ENCODE assay signal across 10 cellular contexts in the genomic region with DNA sequence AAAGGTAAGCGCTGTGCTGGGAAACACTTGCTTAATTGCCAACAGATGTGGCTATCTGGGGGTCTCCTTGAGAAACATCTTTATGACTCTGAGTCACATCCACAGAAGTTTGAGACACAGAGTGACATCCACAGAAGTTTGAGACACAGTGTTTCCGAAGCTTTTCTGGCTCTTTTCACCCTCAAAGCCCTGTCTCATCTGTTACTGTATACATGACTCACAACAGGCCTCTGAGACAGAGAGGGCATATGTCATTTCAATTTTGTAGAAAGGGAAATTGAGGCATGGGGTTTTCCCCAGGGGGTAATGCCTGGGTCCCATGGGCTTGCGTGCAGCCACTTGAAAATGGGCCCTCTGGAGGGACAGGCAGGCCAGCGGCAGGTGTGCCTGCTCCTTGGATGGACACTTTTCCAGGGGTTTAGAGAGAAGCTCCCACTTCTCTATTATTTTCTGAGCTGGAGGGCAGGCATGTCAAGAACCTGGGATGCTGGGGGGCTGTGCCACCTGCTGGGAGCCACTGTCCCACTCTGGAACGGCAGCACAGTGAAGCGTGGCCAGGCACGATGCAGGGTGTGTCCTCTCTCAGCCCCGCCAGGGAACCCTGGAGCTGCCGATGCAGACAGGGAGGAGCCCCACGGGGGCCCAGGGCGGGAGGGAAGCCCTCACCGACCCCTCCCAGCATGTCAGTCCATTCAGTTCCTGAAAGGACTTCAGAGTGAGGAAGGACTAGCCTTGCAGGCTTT.
DNase-seq lines count a peak whose midpoint lies in the region; ATAC-seq and TF ChIP-seq lines count a peak whose summit lies in the region.
"Had no signal": no experiment of that assay in that cellular context is flagged by ENCODE, and none has a peak within 500 bp of the region (broad histone marks: within the 10 kb centered on the region; RNA-seq: fewer than 3 reads in every experiment).

No MANE protein-coding gene starts in this region.

- DNase-seq in activated CD8-positive, alpha-beta memory T cell treated with anti-CD3 and anti-CD28 coated beads for 24 hours = peak; percentile 49
- no peak for DNase-seq in activated CD8-positive, alpha-beta memory T cell treated with anti-CD3 and anti-CD28 coated beads, Interleukin-2, amount 50 U/mL, for 48 hours
- no peak for DNase-seq in HFFc6
- peak; percentile 50 for DNase-seq in osteoblast (ENCODE audit: insufficient read length, low spot score, missing footprints)
- no peak for DNase-seq in DMS153 (lab: John Stamatoyannopoulos, UW)
- DNase-seq in substantia nigra (lab: John Stamatoyannopoulos, UW) = no peak

- no peaks in the 10 kb centered on the region for H3K9me3 ChIP-seq in osteoblast (ENCODE audit: low read depth, low read length)

- no peak overlapping the region for H2AFZ ChIP-seq in osteoblast (ENCODE audit: low read length)

- H3K9me3 Mint-ChIP-seq in HFFc6 = peaks cover 5% of the 10 kb centered on the region
- peaks cover 4% of the 10 kb centered on the region for H3K9me3 Mint-ChIP-seq in activated T-helper 17 cell treated with anti-CD3 and anti-CD28 coated beads, Interleukin-2, amount 50 U/mL, for 72 hours

- H3K36me3 Mint-ChIP-seq in HFFc6 (ENCODE audit: low read depth) = peaks cover 9% of the 10 kb centered on the region
- no peaks in the 10 kb centered on the region for H3K36me3 Mint-ChIP-seq in activated T-helper 17 cell treated with anti-CD3 and anti-CD28 coated beads, Interleukin-2, amount 50 U/mL, for 72 hours (ENCODE audit: low read depth)

- no peaks in the 10 kb centered on the region for H3K79me2 ChIP-seq in osteoblast (ENCODE audit: insufficient read depth, low read length)

- H3K4me3 ChIP-seq in osteoblast (ENCODE audit: insufficient read depth, low read length) = no peak overlapping the region
- H3K4me3 ChIP-seq: dorsolateral prefrontal cortex had no signal

- 0 out of 2 replicates have a peak, but pooled peaks have one; percentile 24 for TF ChIP-seq CTCF in HFFc6 (IDR thresholded peaks at IDR 0.05)
- no peak for TF ChIP-seq CTCF in osteoblast (IDR thresholded peaks at IDR 0.05; ENCODE audit: extremely low read depth, low read depth, low read length)

- H3K27me3 ChIP-seq in osteoblast (ENCODE audit: insufficient read depth, low read length) = no peaks in the 10 kb centered on the region
- H3K27me3 ChIP-seq: dorsolateral prefrontal cortex had no signal

- peaks cover 31% of the 10 kb centered on the region for H3K36me3 ChIP-seq in osteoblast (ENCODE audit: insufficient read depth, low read length)
- H3K36me3 ChIP-seq: WERI-Rb-1 had no signal

- H3K27ac ChIP-seq in osteoblast (ENCODE audit: low read depth, low read length) (no peak overlapping the region), substantia nigra (ENCODE audit: low read depth, low read length, poor library complexity, severe bottlenecking) (no peak overlapping the region)
- H3K27ac ChIP-seq: WERI-Rb-1 had no signal

- no peak overlapping the region for H3K4me3 Mint-ChIP-seq in HFFc6
- no peak overlapping the region for H3K4me3 Mint-ChIP-seq in activated T-helper 17 cell treated with anti-CD3 and anti-CD28 coated beads, Interleukin-2, amount 50 U/mL, for 72 hours

- H3K27ac Mint-ChIP-seq in HFFc6 = no peak overlapping the region
- H3K27ac Mint-ChIP-seq in activated T-helper 17 cell treated with anti-CD3 and anti-CD28 coated beads, Interleukin-2, amount 50 U/mL, for 72 hours = no peak overlapping the region

- H3K4me1 ChIP-seq in osteoblast (ENCODE audit: insufficient read depth, low read length) = peaks cover 4% of the 10 kb centered on the region

- ATAC-seq in activated T-helper 17 cell treated with anti-CD3 and anti-CD28 coated beads, Interleukin-2, amount 50 U/mL, for 72 hours (replicated peaks) = peak; percentile 76
- ATAC-seq in GM21528 (IDR thresholded peaks at IDR 0.05; ENCODE audit: low FRiP score, unreplicated experiment) = no peak

- H3K4me2 ChIP-seq in osteoblast (ENCODE audit: insufficient read depth, low read length) = no peak overlapping the region

- peaks cover 4% of the 10 kb centered on the region for H3K27me3 Mint-ChIP-seq in HFFc6 (ENCODE audit: insufficient read depth)
- no peaks in the 10 kb centered on the region for H3K27me3 Mint-ChIP-seq in activated T-helper 17 cell treated with anti-CD3 and anti-CD28 coated beads, Interleukin-2, amount 50 U/mL, for 72 hours

- H3K4me1 Mint-ChIP-seq in HFFc6 (ENCODE audit: low read depth) = peaks cover 10% of the 10 kb centered on the region
- H3K4me1 Mint-ChIP-seq in activated T-helper 17 cell treated with anti-CD3 and anti-CD28 coated beads, Interleukin-2, amount 50 U/mL, for 72 hours = peaks cover 10% of the 10 kb centered on the region

- peaks cover 2% of the 10 kb centered on the region for H4K20me1 ChIP-seq in osteoblast (ENCODE audit: insufficient read depth, low read length)

Comparison
In these comparisons a context has a peak if more than half of its experiments do, and no peak if none do; other contexts are left out.
1. DNase-seq: peak in activated CD8-positive, alpha-beta memory T cell treated with anti-CD3 and anti-CD28 coated beads for 24 hours (single experiment) and osteoblast (single experiment); none in activated CD8-positive, alpha-beta memory T cell treated with anti-CD3 and anti-CD28 coated beads, Interleukin-2, amount 50 U/mL, for 48 hours (single experiment), HFFc6 (single experiment), DMS153 (single experiment) and substantia nigra (0 of 49).